ENCODE assay signal across 32 cellular contexts in genomic region chr16:71443714-71444113, GRCh38. TPM values are rescaled to one million over a fixed set of nuclear protein-coding genes. Genes with fewer than 3 reads are reported as not detected.
"Had no signal": no experiment of that assay in that cellular context is flagged by ENCODE, and none has a peak within 500 bp of the region (broad histone marks: within the 10 kb centered on the region; RNA-seq: fewer than 3 reads in every experiment).

No MANE protein-coding gene starts in this region.

- H2AFZ ChIP-seq: hepatocyte, parathyroid adenoma had no signal

- FAIRE-seq: endometrium, kidney had no signal

- H3K36me3 ChIP-seq: prostate gland, uterus had no signal

- H3K4me3 Mint-ChIP-seq: mesothelial cell of epicardium; naive B cell; natural killer cell treated with Interleukin-12 subunit alpha and Interleukin-12 subunit beta and Interleukin-15 and Interleukin-18, amount 100 ng/mL, for 72 hours; stimulated activated memory B cell treated with anti-CD40 and anti-IgM and Interleukin-4, amounts not matched to agents 10 μg/mL and 1 μg/mL and 100 μg/mL, for 72 hours; stimulated activated naive CD8-positive, alpha-beta T cell treated with anti-CD3 and anti-CD28 coated beads, Interleukin-15, Interleukin-2, amounts not matched to agents 100 ng/mL and 50 ng/mL, for 24 hours had no signal

- H3K79me2 ChIP-seq: hepatocyte, parathyroid adenoma had no signal

- DNase-seq: dermis blood vessel endothelial cell; effector memory CD4-positive, alpha-beta T cell; foreskin fibroblast; gastrocnemius medialis; heart left ventricle; kidney; mesenchymal stem cell; mucosa of descending colon; naive B cell; occipital lobe; sigmoid colon; stimulated activated CD4-positive, alpha-beta T cell treated with anti-CD3 and anti-CD28 coated beads, Interleukin-4, amount 100 ng/mL, for 4 hours; upper lobe of left lung; uterus had no signal

- H3K4me1 ChIP-seq: gastrocnemius medialis, heart left ventricle, parathyroid adenoma, prostate gland, right atrium auricular region, sigmoid colon, tibial nerve, upper lobe of left lung, uterus had no signal

- H3K27ac Mint-ChIP-seq: mesothelial cell of epicardium; naive B cell; natural killer cell treated with Interleukin-12 subunit alpha and Interleukin-12 subunit beta and Interleukin-15 and Interleukin-18, amount 100 ng/mL, for 72 hours; stimulated activated memory B cell treated with anti-CD40 and anti-IgM and Interleukin-4, amounts not matched to agents 10 μg/mL and 1 μg/mL and 100 μg/mL, for 72 hours; stimulated activated naive CD8-positive, alpha-beta T cell treated with anti-CD3 and anti-CD28 coated beads, Interleukin-15, Interleukin-2, amounts not matched to agents 100 ng/mL and 50 ng/mL, for 24 hours had no signal

- H3K27ac ChIP-seq: coronary artery, gastrocnemius medialis, heart left ventricle, hepatocyte, parathyroid adenoma, prostate gland, right atrium auricular region, sigmoid colon, thoracic aorta, tibial nerve, upper lobe of left lung, uterus had no signal

- H3K4me3 ChIP-seq: coronary artery, gastrocnemius medialis, heart left ventricle, hepatocyte, lung, mucosa of descending colon, prostate gland, right atrium auricular region, sigmoid colon, thoracic aorta, tibial nerve, upper lobe of left lung, uterus had no signal

- H3K27me3 ChIP-seq: hepatocyte, right atrium auricular region, tibial nerve, upper lobe of left lung, uterus had no signal

- H3K4me2 ChIP-seq: hepatocyte had no signal

- H3K4me1 Mint-ChIP-seq: mesothelial cell of epicardium; stimulated activated memory B cell treated with anti-CD40 and anti-IgM and Interleukin-4, amounts not matched to agents 10 μg/mL and 1 μg/mL and 100 μg/mL, for 72 hours had no signal

- ATAC-seq: gastrocnemius medialis; left lobe of liver; natural killer cell treated with Interleukin-12 subunit alpha and Interleukin-12 subunit beta and Interleukin-15 and Interleukin-18, amount 100 ng/mL, for 72 hours; stimulated activated memory B cell treated with anti-CD40 and anti-IgM and Interleukin-4, amounts not matched to agents 10 μg/mL and 1 μg/mL and 100 μg/mL, for 72 hours had no signal

- H3K9ac ChIP-seq: parathyroid adenoma had no signal

RNA-seq across cellular contexts. Expression of gene TLE7, which starts 1.9 kb away (rescaled TPM):
- total RNA-seq: dermis blood vessel endothelial cell; gastrocnemius medialis; glomerular endothelial cell; heart left ventricle; hepatocyte; kidney; left lobe of liver; liver; lung; mesothelial cell of epicardium; mucosa of descending colon; natural killer cell treated with Interleukin-12 subunit alpha and Interleukin-12 subunit beta and Interleukin-15 and Interleukin-18, amount 100 ng/mL, for 72 hours; occipital lobe; right atrium auricular region; sigmoid colon; skeletal muscle tissue; thoracic aorta; tibial nerve; upper lobe of left lung; uterus had no signal
- polyA plus RNA-seq: esophagus, heart left ventricle, hepatocyte, liver, lung, sigmoid colon had no signal
